Comparison of ENCODE assay signal across 8 cellular contexts in genomic region chr10:62554632-62555199, GRCh38.
A peak's percentile ranks its signal among the peaks of the same experiment; 100 is the strongest.
DNase-seq lines count a peak whose midpoint lies in the region; ATAC-seq, FAIRE-seq and TF ChIP-seq lines count a peak whose summit lies in the region.

No MANE protein-coding gene starts in this region.

- no peaks in the 10 kb centered on the region for H3K9me3 ChIP-seq in SK-N-SH

- H3K9me2 ChIP-seq in SK-N-SH = no peaks in the 10 kb centered on the region

- ATAC-seq in GM18909 (IDR thresholded peaks at IDR 0.05; ENCODE audit: poor library complexity, unreplicated experiment) (peak; percentile 67), HG03521 (IDR thresholded peaks at IDR 0.05; ENCODE audit: unreplicated experiment) (no peak)
- ATAC-seq in activated CD4-positive, CD25-positive, alpha-beta regulatory T cell treated with anti-CD3 and anti-CD28 coated beads, Interleukin-2, amount 50 U/mL, for 24 hours = no peak

- CTCF ChIA-PET in SK-N-SH (lab: Yijun Ruan, JAX) = interaction anchor here (0.6 to 1.2 kb wide), 8 partner anchors 11 to 579 kb away, joined by 3 to 4 read pairs (median 3); no protein-coding TSS in a partner anchor

- H3K27ac ChIP-seq in SK-N-SH (ENCODE audit: low read depth in 2 of 2, low read length in 1 of 2) = peak overlapping the region in 1 of 2 experiments; percentile 43; a peak in 1 of 4 replicates

- H3K4me3 ChIP-seq in SK-N-SH (ENCODE audit: low read depth in 2 of 2, low read length in 1 of 2) = no peak overlapping the region

- H3K9ac ChIP-seq in SK-N-SH = no peak overlapping the region

- FAIRE-seq in D721Med (lab: Jason Lieb, UNC) = no peak

- no peaks in the 10 kb centered on the region for H3K79me2 ChIP-seq in SK-N-SH (ENCODE audit: insufficient read depth)

- 46% methylated on average over 7 of the region's 7 CpGs for WGBS in SK-N-SH (ENCODE audit: low lambda C conversion rate)

- no peak overlapping the region for H3K4me2 ChIP-seq in SK-N-SH

- no peaks in the 10 kb centered on the region for H4K20me1 ChIP-seq in SK-N-SH (ENCODE audit: insufficient read depth)

- no peaks in the 10 kb centered on the region; a peak in 1 of 4 replicates for H3K4me1 ChIP-seq in SK-N-SH (ENCODE audit: control insufficient read depth in 1 of 2, insufficient read depth in 2 of 2, low read depth in 1 of 2, low read length in 1 of 2)

- no peaks in the 10 kb centered on the region for H3K27me3 ChIP-seq in SK-N-SH (ENCODE audit: insufficient read depth)

- POLR2A ChIA-PET in SK-N-SH (lab: Yijun Ruan, JAX) = no interaction called here

- H2AFZ ChIP-seq in SK-N-SH (ENCODE audit: low read depth) = no peak overlapping the region

- TF ChIP-seq CTCF in D721Med (IDR thresholded peaks at IDR 0.05; ENCODE audit: insufficient read depth, missing control alignments) (peak; percentile 42), SK-N-SH (IDR thresholded peaks at IDR 0.05) (peak; percentile 69)

- no peaks in the 10 kb centered on the region for H3F3A ChIP-seq in SK-N-SH (replicated peaks; ENCODE audit: insufficient read depth)

- H3K36me3 ChIP-seq in SK-N-SH (replicated peaks in 1 of 2; ENCODE audit: control insufficient read depth in 1 of 2, insufficient read depth in 2 of 2, low read length in 1 of 2) = no peaks in the 10 kb centered on the region

- TF ChIP-seq RAD21 in SK-N-SH (IDR thresholded peaks at IDR 0.05; ENCODE audit: low read length) = peak; percentile 62

- no peak for TF ChIP-seq EP300 in SK-N-SH (IDR thresholded peaks at IDR 0.05; ENCODE audit: borderline replicate concordance in 1 of 2, low read depth in 1 of 2, low read length in 1 of 2)

- no peak for DNase-seq in D721Med (ENCODE audit: insufficient read length, low spot score)
- peak; percentile 6 for DNase-seq in HuH-7 (ENCODE audit: low spot score)
- peak; percentile 33 for DNase-seq in SK-N-SH
- peak; percentile 37 for DNase-seq in foreskin melanocyte
- DNase-seq in putamen (ENCODE audit: low spot score) = peak; percentile 9

TF ChIP-seq in SK-N-SH, 30 proteins besides CTCF, POLR2A, EP300 and RAD21:
- no peak for TF ChIP-seq ZBTB33 (IDR thresholded peaks at IDR 0.05; ENCODE audit: borderline replicate concordance, low read depth)
- no peak for TF ChIP-seq RXRA (IDR thresholded peaks at IDR 0.05; ENCODE audit: borderline replicate concordance, low read depth)
- TF ChIP-seq SMC3 (IDR thresholded peaks at IDR 0.05; ENCODE audit: low read depth, low read length) = peak; percentile 62
- no peak for TF ChIP-seq CHD2 (IDR thresholded peaks at IDR 0.05; ENCODE audit: low read length, partially characterized antibody)
- no peak for TF ChIP-seq JUND (IDR thresholded peaks at IDR 0.05)
- peak; percentile 80 for TF ChIP-seq TCF12 (IDR thresholded peaks at IDR 0.05)
- no peak for TF ChIP-seq MXI1 (IDR thresholded peaks at IDR 0.05; ENCODE audit: low read depth, low read length)
- TF ChIP-seq USF1 (IDR thresholded peaks at IDR 0.05; ENCODE audit: borderline replicate concordance, low read depth) = no peak
- TF ChIP-seq POLR2AphosphoS5 (IDR thresholded peaks at IDR 0.05; ENCODE audit: low read depth, low read length) = no peak
- TF ChIP-seq PBX3 (IDR thresholded peaks at IDR 0.05) = peak; percentile 79
- 0 out of 2 replicates have a peak, but pooled peaks have one; percentile 27 for TF ChIP-seq SIN3A (IDR thresholded peaks at IDR 0.05; ENCODE audit: borderline replicate concordance, low read depth, low read length)
